ENCODE assay signal across 1 cellular context in genomic region chr12:82359115-82359478, GRCh38.
TF ChIP-seq lines count a peak whose summit lies in the region.

No MANE protein-coding gene starts in this region.

TF ChIP-seq in HEK293, 187 proteins besides CTCF, POLR2A, EP300 and RAD21 (continued from another document):
- TF ChIP-seq, protein P1, sequence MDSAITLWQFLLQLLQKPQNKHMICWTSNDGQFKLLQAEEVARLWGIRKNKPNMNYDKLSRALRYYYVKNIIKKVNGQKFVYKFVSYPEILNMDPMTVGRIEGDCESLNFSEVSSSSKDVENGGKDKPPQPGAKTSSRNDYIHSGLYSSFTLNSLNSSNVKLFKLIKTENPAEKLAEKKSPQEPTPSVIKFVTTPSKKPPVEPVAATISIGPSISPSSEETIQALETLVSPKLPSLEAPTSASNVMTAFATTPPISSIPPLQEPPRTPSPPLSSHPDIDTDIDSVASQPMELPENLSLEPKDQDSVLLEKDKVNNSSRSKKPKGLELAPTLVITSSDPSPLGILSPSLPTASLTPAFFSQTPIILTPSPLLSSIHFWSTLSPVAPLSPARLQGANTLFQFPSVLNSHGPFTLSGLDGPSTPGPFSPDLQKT (IDR thresholded peaks at IDR 0.05; ENCODE audit: borderline replicate concordance, low read depth, low read length): no peak
- no peak for TF ChIP-seq ZNF10 (tag by site-specific recombination; IDR thresholded peaks at IDR 0.05)
- no peak for TF ChIP-seq ZNF26 (tag by site-specific recombination; IDR thresholded peaks at IDR 0.05)
- TF ChIP-seq ZBTB17 (tag by site-specific recombination; IDR thresholded peaks at IDR 0.05): no peak
